17 cellular contexts compared by ENCODE assay signal in genomic region chr12:49086116-49086515, GRCh38. TPM values are rescaled to one million over a fixed set of nuclear protein-coding genes. Genes with fewer than 3 reads are reported as not detected.
"Had no signal": no experiment of that assay in that cellular context is flagged by ENCODE, and none has a peak within 500 bp of the region (broad histone marks: within the 10 kb centered on the region; RNA-seq: fewer than 3 reads in every experiment).

No MANE protein-coding gene starts in this region.

- H3K27ac Mint-ChIP-seq: activated T-helper 17 cell treated with anti-CD3 and anti-CD28 coated beads, Interleukin-2, amount 50 U/mL, for 72 hours; immature natural killer cell; stimulated activated naive B cell treated with anti-CD40 and anti-IgM and Interleukin-4, amounts not matched to agents 10 μg/mL and 1 μg/mL and 100 μg/mL, for 72 hours had no signal

- H3K27ac ChIP-seq: cardiac muscle cell, transverse colon had no signal

- DNase-seq: activated CD4-positive, alpha-beta T cell treated with anti-CD3 and anti-CD28 coated beads, Interleukin-2, amount 50 U/mL, for 1 hour; activated naive CD4-positive, alpha-beta T cell treated with Interleukin-2 at 50 U/mL for 16 hours; activated T-cell treated with anti-CD3 and anti-CD28 coated beads for 4 hours; erythroblast; head of caudate nucleus; immature natural killer cell; mesendoderm; stimulated activated CD4-positive, alpha-beta T cell treated with anti-CD3 and anti-CD28 coated beads, Interleukin-15, amount 100 ng/mL, for 24 hours; stimulated activated CD4-positive, alpha-beta T cell treated with anti-CD3 and anti-CD28 coated beads, Interleukin-4, amount 100 ng/mL, for 1 hour; stimulated activated naive B cell treated with anti-CD40 and anti-IgM and Interleukin-4, amounts not matched to agents 10 μg/mL and 1 μg/mL and 100 μg/mL, for 72 hours; substantia nigra; T-helper 9 cell; transverse colon had no signal

- H3K36me3 ChIP-seq: cardiac muscle cell, transverse colon had no signal

- H3K36me3 Mint-ChIP-seq: natural killer cell treated with Interleukin-12 subunit alpha and Interleukin-12 subunit beta and Interleukin-15 and Interleukin-18, amount 100 ng/mL, for 72 hours had no signal

- H3K9me3 Mint-ChIP-seq: activated T-helper 17 cell treated with anti-CD3 and anti-CD28 coated beads, Interleukin-2, amount 50 U/mL, for 72 hours; immature natural killer cell; natural killer cell treated with Interleukin-12 subunit alpha and Interleukin-12 subunit beta and Interleukin-15 and Interleukin-18, amount 100 ng/mL, for 72 hours; stimulated activated naive B cell treated with anti-CD40 and anti-IgM and Interleukin-4, amounts not matched to agents 10 μg/mL and 1 μg/mL and 100 μg/mL, for 72 hours had no signal

- H3K9me3 ChIP-seq: transverse colon had no signal

- H3K4me3 Mint-ChIP-seq: activated T-helper 17 cell treated with anti-CD3 and anti-CD28 coated beads, Interleukin-2, amount 50 U/mL, for 72 hours; immature natural killer cell; natural killer cell treated with Interleukin-12 subunit alpha and Interleukin-12 subunit beta and Interleukin-15 and Interleukin-18, amount 100 ng/mL, for 72 hours; stimulated activated naive B cell treated with anti-CD40 and anti-IgM and Interleukin-4, amounts not matched to agents 10 μg/mL and 1 μg/mL and 100 μg/mL, for 72 hours had no signal

- ATAC-seq: activated CD4-positive, CD25-positive, alpha-beta regulatory T cell treated with anti-CD3 and anti-CD28 coated beads, Interleukin-2, amount 50 U/mL, for 24 hours; activated T-helper 17 cell treated with anti-CD3 and anti-CD28 coated beads, Interleukin-2, amount 50 U/mL, for 72 hours; natural killer cell treated with Interleukin-12 subunit alpha and Interleukin-12 subunit beta and Interleukin-15 and Interleukin-18, amount 100 ng/mL, for 72 hours; stimulated activated naive B cell treated with anti-CD40 and anti-IgM and Interleukin-4, amounts not matched to agents 10 μg/mL and 1 μg/mL and 100 μg/mL, for 72 hours had no signal

- H3K4me3 ChIP-seq: cardiac muscle cell, transverse colon had no signal

RNA-seq across cellular contexts. Expression of gene DHH, which starts 8.5 kb away (rescaled TPM):
- polyA plus RNA-seq: cardiac muscle cell, immature natural killer cell had no signal

RNA-seq across cellular contexts. Expression of gene RHEBL1, which starts 16.3 kb away (rescaled TPM):
- total RNA-seq: transverse colon had no signal
